ENCODE assay signal across 8 cellular contexts in genomic region chr15:64740361-64741170, GRCh38. TPM values are rescaled to one million over a fixed set of nuclear protein-coding genes. Genes with fewer than 3 reads are reported as not detected.
A peak's percentile ranks its signal among the peaks of the same experiment; 100 is the strongest.
DNase-seq lines count a peak whose midpoint lies in the region; ATAC-seq and TF ChIP-seq lines count a peak whose summit lies in the region.

No MANE protein-coding gene starts in this region.

- H3K27ac ChIP-seq in endodermal cell (ENCODE audit: low read depth, low read length) (no peak overlapping the region), dorsolateral prefrontal cortex (no peak overlapping the region)

- H3K9me3 Mint-ChIP-seq in endodermal cell = no peaks in the 10 kb centered on the region
- no peaks in the 10 kb centered on the region for H3K9me3 Mint-ChIP-seq in nephron

- no peaks in the 10 kb centered on the region for H3K4me1 ChIP-seq in endodermal cell (ENCODE audit: control insufficient read depth, insufficient read depth, low read length)

- H3K27me3 ChIP-seq in endodermal cell (ENCODE audit: control insufficient read depth, insufficient read depth, low read length, poor library complexity, severe bottlenecking) = no peaks in the 10 kb centered on the region
- H3K27me3 ChIP-seq in dorsolateral prefrontal cortex = no peaks in the 10 kb centered on the region

- H3K36me3 ChIP-seq in endodermal cell (ENCODE audit: control insufficient read depth, insufficient read depth, low read length) = peaks cover 64% of the 10 kb centered on the region

- peaks cover 47% of the 10 kb centered on the region for H3K36me3 Mint-ChIP-seq in endodermal cell (ENCODE audit: low read depth)
- no peaks in the 10 kb centered on the region for H3K36me3 Mint-ChIP-seq in nephron (ENCODE audit: low read depth)

- no peak overlapping the region for H3K4me3 ChIP-seq in endodermal cell (ENCODE audit: low read length)
- H3K4me3 ChIP-seq in dorsolateral prefrontal cortex = no peak overlapping the region

- H3K27ac Mint-ChIP-seq in endodermal cell (peak overlapping the region; percentile 35), nephron (peak overlapping the region; percentile 90 to 97 (median 95))

- H3K9ac ChIP-seq in endodermal cell (ENCODE audit: extremely low read depth, low read length, poor library complexity, severe bottlenecking) = no peak overlapping the region

- H3K4me3 Mint-ChIP-seq in endodermal cell (no peak overlapping the region), nephron (no peak overlapping the region)

- H3K9me3 ChIP-seq in endodermal cell (ENCODE audit: control insufficient read depth, low read length) = no peaks in the 10 kb centered on the region

- H3K4me1 Mint-ChIP-seq in endodermal cell = no peaks in the 10 kb centered on the region
- peaks cover 35% of the 10 kb centered on the region for H3K4me1 Mint-ChIP-seq in nephron

- intact Hi-C loops in dorsolateral prefrontal cortex (cut with DNase I) = no loop called here

- no peak for ATAC-seq in activated CD4-positive, CD25-positive, alpha-beta regulatory T cell treated with anti-CD3 and anti-CD28 coated beads, Interleukin-2, amount 50 U/mL, for 24 hours
- ATAC-seq in GM19324 (IDR thresholded peaks at IDR 0.05; ENCODE audit: low FRiP score, unreplicated experiment) = no peak

- TF ChIP-seq CTCF in endodermal cell (conservative IDR thresholded peaks at IDR 0.05) = no peak
- TF ChIP-seq CTCF in nephron (IDR thresholded peaks at IDR 0.05; ENCODE audit: unreplicated experiment in 3 of 3) = no peak
- TF ChIP-seq CTCF in dorsolateral prefrontal cortex (IDR thresholded peaks at IDR 0.05 in 54 of 56, conservative IDR thresholded peaks at IDR 0.05 in 2 of 56; ENCODE audit: low read depth in 1 of 56, partially characterized antibody in 56 of 56) = peak in 7 of 56 donors; percentile 9 to 18 (median 15)

- H3K27me3 Mint-ChIP-seq in endodermal cell (ENCODE audit: insufficient read depth) (no peaks in the 10 kb centered on the region), nephron (ENCODE audit: low read depth) (no peaks in the 10 kb centered on the region)

- WGBS in endodermal cell (ENCODE audit: insufficient coverage in 1 of 2, insufficient read length in 1 of 2), 2 experiments = 86 to 91% methylated on average over 10 to 25 of the region's 26 CpGs

- DNase-seq in EL (peak; percentile 49), NAMALWA (ENCODE audit: low spot score) (peak; percentile 73), endodermal cell (no peak), NCI-H1092 treated with DMSO at 0.1 percent for 48 hours (lab: John Stamatoyannopoulos, UW) (no peak), dorsolateral prefrontal cortex (no peak)

RNA-seq across cellular contexts. Expression of gene RBPMS2, which starts 34.8 kb away (rescaled TPM):
- total RNA-seq in endodermal cell (100 to 1,000 TPM in 1 of 2 donors, 10 to 100 TPM in 1; 86.0 to 131 TPM), dorsolateral prefrontal cortex (10 to 100 TPM in 3 of 120 experiments, 1 to 10 TPM in 117; 1.1 to 14.5 (median 3.5) TPM)
- 59.9 TPM for polyA plus RNA-seq in endodermal cell (2013, experiment 1 of 2)
- polyA plus RNA-seq in endodermal cell (2013, experiment 2 of 2) = 49.6 TPM

Comparison
In these comparisons a context has a peak if more than half of its experiments do, and no peak if none do; other contexts are left out.
1. DNase-seq: peak in EL (single experiment) and NAMALWA (single experiment); none in endodermal cell (single experiment), NCI-H1092 treated with DMSO at 0.1 percent for 48 hours (single experiment) and dorsolateral prefrontal cortex (0 of 10).
2. RNA of gene RBPMS2, which starts 34.8 kb away (total RNA-seq): 86.0 to 131 TPM in endodermal cell; 1.1 to 14.5 TPM in dorsolateral prefrontal cortex; every median in the first group is over 4 times any median in the second.